Comparison of ENCODE assay signal across 1 cellular context in the genomic region with DNA sequence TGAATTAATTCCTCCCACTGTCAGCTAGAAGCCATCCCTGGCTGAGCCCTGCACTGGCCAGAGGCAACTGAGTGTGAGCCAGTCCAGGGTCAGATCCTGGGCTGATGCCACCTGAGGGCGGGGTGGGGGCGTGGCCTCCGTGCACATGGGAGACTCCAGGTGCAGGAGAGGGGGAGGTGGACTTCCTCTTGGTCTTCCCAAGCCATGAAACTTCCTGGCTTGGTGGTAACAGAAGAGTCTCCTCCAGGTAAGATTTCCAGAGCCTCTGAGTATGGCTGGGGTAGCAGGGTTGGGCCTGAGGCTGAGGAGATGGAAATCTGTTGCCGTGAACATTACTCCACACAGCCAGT.
TF ChIP-seq lines count a peak whose summit lies in the region.

No MANE protein-coding gene starts in this region.

TF ChIP-seq in HepG2, 621 proteins besides CTCF, POLR2A, EP300 and RAD21 (continued from another document and continues in another):
- TF ChIP-seq, protein P1, sequence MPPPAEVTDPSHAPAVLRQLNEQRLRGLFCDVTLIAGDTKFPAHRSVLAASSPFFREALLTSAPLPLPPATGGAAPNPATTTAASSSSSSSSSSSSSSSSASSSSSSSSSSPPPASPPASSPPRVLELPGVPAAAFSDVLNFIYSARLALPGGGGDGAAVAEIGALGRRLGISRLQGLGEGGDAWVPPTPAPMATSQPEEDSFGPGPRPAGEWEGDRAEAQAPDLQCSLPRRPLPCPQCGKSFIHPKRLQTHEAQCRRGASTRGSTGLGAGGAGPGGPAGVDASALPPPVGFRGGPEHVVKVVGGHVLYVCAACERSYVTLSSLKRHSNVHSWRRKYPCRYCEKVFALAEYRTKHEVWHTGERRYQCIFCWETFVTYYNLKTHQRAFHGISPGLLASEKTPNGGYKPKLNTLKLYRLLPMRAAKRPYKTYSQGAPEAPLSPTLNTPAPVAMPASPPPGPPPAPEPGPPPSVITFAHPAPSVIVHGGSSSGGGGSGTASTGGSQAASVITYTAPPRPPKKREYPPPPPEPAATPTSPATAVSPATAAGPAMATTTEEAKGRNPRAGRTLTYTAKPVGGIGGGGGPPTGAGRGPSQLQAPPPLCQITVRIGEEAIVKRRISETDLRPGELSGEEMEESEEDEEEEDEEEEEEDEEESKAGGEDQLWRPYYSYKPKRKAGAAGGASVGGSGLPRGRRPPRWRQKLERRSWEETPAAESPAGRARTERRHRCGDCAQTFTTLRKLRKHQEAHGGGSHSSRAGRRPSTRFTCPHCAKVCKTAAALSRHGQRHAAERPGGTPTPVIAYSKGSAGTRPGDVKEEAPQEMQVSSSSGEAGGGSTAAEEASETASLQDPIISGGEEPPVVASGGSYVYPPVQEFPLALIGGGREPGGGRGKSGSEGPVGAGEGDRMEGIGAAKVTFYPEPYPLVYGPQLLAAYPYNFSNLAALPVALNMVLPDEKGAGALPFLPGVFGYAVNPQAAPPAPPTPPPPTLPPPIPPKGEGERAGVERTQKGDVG (CRISPR knock-in tag; IDR thresholded peaks at IDR 0.05; ENCODE audit: borderline replicate concordance), result no peak
- TF ChIP-seq, protein P2, sequence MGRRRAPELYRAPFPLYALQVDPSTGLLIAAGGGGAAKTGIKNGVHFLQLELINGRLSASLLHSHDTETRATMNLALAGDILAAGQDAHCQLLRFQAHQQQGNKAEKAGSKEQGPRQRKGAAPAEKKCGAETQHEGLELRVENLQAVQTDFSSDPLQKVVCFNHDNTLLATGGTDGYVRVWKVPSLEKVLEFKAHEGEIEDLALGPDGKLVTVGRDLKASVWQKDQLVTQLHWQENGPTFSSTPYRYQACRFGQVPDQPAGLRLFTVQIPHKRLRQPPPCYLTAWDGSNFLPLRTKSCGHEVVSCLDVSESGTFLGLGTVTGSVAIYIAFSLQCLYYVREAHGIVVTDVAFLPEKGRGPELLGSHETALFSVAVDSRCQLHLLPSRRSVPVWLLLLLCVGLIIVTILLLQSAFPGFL (CRISPR knock-in tag; IDR thresholded peaks at IDR 0.05), result no peak
- TF ChIP-seq, protein P3, sequence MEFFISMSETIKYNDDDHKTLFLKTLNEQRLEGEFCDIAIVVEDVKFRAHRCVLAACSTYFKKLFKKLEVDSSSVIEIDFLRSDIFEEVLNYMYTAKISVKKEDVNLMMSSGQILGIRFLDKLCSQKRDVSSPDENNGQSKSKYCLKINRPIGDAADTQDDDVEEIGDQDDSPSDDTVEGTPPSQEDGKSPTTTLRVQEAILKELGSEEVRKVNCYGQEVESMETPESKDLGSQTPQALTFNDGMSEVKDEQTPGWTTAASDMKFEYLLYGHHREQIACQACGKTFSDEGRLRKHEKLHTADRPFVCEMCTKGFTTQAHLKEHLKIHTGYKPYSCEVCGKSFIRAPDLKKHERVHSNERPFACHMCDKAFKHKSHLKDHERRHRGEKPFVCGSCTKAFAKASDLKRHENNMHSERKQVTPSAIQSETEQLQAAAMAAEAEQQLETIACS (CRISPR knock-in tag; IDR thresholded peaks at IDR 0.05), result peak; percentile 7; the same call in 1 of the 2 replicates
- TF ChIP-seq ZNF879 (CRISPR knock-in tag; IDR thresholded peaks at IDR 0.05) (no peak), SP5 (CRISPR knock-in tag; IDR thresholded peaks at IDR 0.05; ENCODE audit: borderline replicate concordance, low read depth) (no peak), MYC (CRISPR knock-in tag; IDR thresholded peaks at IDR 0.05; ENCODE audit: borderline replicate concordance) (0 out of 2 replicates have a peak, but pooled peaks have one; percentile 34), SCMH1 (CRISPR knock-in tag; IDR thresholded peaks at IDR 0.05; ENCODE audit: borderline replicate concordance) (no peak), CC2D1A (CRISPR knock-in tag; IDR thresholded peaks at IDR 0.05) (no peak), RBM39 (IDR thresholded peaks at IDR 0.05; ENCODE audit: low read depth, low read length, poor library complexity, severe bottlenecking) (no peak), NFKBIZ (CRISPR knock-in tag; IDR thresholded peaks at IDR 0.05) (no peak; the same call in 1 of the 2 replicates), ZFAT (CRISPR knock-in tag; conservative IDR thresholded peaks at IDR 0.05) (no peak), KDM1A (CRISPR knock-in tag; IDR thresholded peaks at IDR 0.05) (no peak), TOPORS (CRISPR knock-in tag; IDR thresholded peaks at IDR 0.05) (no peak), ZNF430 (CRISPR knock-in tag; IDR thresholded peaks at IDR 0.05) (no peak), ZNF138 (CRISPR knock-in tag; IDR thresholded peaks at IDR 0.05; ENCODE audit: low read depth) (no peak), KMT2A (CRISPR knock-in tag; IDR thresholded peaks at IDR 0.05) (0 out of 2 replicates have a peak, but pooled peaks have one; percentile 17), HNRNPLL (IDR thresholded peaks at IDR 0.05; ENCODE audit: low read depth, low read length, poor library complexity, severe bottlenecking) (no peak), AGO1 (IDR thresholded peaks at IDR 0.05; ENCODE audit: low read depth, low read length, poor library complexity, severe bottlenecking) (no peak), HDAC2 (CRISPR knock-in tag; IDR thresholded peaks at IDR 0.05) (no peak), ZNF619 (CRISPR knock-in tag; IDR thresholded peaks at IDR 0.05) (no peak), HOXA9 (CRISPR knock-in tag; IDR thresholded peaks at IDR 0.05; ENCODE audit: borderline replicate concordance) (no peak)
- TF ChIP-seq, protein P4, sequence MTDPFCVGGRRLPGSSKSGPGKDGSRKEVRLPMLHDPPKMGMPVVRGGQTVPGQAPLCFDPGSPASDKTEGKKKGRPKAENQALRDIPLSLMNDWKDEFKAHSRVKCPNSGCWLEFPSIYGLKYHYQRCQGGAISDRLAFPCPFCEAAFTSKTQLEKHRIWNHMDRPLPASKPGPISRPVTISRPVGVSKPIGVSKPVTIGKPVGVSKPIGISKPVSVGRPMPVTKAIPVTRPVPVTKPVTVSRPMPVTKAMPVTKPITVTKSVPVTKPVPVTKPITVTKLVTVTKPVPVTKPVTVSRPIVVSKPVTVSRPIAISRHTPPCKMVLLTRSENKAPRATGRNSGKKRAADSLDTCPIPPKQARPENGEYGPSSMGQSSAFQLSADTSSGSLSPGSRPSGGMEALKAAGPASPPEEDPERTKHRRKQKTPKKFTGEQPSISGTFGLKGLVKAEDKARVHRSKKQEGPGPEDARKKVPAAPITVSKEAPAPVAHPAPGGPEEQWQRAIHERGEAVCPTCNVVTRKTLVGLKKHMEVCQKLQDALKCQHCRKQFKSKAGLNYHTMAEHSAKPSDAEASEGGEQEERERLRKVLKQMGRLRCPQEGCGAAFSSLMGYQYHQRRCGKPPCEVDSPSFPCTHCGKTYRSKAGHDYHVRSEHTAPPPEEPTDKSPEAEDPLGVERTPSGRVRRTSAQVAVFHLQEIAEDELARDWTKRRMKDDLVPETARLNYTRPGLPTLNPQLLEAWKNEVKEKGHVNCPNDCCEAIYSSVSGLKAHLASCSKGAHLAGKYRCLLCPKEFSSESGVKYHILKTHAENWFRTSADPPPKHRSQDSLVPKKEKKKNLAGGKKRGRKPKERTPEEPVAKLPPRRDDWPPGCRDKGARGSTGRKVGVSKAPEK (CRISPR knock-in tag; IDR thresholded peaks at IDR 0.05; ENCODE audit: borderline replicate concordance), result peak; percentile 18; the same call in 1 of the 2 replicates
- TF ChIP-seq, protein P5, sequence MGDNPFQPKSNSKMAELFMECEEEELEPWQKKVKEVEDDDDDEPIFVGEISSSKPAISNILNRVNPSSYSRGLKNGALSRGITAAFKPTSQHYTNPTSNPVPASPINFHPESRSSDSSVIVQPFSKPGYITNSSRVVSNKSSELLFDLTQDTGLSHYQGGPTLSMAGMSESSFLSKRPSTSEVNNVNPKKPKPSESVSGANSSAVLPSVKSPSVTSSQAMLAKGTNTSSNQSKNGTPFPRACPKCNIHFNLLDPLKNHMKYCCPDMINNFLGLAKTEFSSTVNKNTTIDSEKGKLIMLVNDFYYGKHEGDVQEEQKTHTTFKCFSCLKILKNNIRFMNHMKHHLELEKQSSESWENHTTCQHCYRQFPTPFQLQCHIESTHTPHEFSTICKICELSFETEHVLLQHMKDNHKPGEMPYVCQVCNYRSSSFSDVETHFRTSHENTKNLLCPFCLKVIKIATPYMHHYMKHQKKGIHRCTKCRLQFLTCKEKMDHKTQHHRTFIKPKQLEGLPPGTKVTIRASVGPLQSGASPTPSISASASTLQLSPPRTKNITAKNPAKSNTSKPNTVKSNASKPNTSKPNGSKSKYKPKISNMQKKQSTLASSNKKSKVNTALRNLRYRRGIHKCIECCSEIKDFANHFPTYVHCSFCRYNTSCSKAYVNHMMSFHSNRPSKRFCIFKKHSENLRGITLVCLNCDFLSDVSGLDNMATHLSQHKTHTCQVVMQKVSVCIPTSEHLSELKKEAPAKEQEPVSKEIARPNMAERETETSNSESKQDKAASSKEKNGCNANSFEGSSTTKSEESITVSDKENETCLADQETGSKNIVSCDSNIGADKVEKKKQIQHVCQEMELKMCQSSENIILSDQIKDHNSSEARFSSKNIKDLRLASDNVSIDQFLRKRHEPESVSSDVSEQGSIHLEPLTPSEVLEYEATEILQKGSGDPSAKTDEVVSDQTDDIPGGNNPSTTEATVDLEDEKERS (CRISPR knock-in tag; IDR thresholded peaks at IDR 0.05), result no peak
- TF ChIP-seq, protein P6, sequence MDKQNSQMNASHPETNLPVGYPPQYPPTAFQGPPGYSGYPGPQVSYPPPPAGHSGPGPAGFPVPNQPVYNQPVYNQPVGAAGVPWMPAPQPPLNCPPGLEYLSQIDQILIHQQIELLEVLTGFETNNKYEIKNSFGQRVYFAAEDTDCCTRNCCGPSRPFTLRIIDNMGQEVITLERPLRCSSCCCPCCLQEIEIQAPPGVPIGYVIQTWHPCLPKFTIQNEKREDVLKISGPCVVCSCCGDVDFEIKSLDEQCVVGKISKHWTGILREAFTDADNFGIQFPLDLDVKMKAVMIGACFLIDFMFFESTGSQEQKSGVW (CRISPR knock-in tag; IDR thresholded peaks at IDR 0.05; ENCODE audit: borderline replicate concordance), result no peak
- TF ChIP-seq, protein P7, sequence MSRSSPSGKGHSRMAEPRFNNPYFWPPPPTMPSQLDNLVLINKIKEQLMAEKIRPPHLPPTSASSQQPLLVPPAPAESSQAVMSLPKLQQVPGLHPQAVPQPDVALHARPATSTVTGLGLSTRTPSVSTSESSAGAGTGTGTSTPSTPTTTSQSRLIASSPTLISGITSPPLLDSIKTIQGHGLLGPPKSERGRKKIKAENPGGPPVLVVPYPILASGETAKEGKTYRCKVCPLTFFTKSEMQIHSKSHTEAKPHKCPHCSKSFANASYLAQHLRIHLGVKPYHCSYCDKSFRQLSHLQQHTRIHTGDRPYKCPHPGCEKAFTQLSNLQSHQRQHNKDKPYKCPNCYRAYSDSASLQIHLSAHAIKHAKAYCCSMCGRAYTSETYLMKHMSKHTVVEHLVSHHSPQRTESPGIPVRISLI (CRISPR knock-in tag; IDR thresholded peaks at IDR 0.05; ENCODE audit: borderline replicate concordance), result no peak
- TF ChIP-seq, protein P8, sequence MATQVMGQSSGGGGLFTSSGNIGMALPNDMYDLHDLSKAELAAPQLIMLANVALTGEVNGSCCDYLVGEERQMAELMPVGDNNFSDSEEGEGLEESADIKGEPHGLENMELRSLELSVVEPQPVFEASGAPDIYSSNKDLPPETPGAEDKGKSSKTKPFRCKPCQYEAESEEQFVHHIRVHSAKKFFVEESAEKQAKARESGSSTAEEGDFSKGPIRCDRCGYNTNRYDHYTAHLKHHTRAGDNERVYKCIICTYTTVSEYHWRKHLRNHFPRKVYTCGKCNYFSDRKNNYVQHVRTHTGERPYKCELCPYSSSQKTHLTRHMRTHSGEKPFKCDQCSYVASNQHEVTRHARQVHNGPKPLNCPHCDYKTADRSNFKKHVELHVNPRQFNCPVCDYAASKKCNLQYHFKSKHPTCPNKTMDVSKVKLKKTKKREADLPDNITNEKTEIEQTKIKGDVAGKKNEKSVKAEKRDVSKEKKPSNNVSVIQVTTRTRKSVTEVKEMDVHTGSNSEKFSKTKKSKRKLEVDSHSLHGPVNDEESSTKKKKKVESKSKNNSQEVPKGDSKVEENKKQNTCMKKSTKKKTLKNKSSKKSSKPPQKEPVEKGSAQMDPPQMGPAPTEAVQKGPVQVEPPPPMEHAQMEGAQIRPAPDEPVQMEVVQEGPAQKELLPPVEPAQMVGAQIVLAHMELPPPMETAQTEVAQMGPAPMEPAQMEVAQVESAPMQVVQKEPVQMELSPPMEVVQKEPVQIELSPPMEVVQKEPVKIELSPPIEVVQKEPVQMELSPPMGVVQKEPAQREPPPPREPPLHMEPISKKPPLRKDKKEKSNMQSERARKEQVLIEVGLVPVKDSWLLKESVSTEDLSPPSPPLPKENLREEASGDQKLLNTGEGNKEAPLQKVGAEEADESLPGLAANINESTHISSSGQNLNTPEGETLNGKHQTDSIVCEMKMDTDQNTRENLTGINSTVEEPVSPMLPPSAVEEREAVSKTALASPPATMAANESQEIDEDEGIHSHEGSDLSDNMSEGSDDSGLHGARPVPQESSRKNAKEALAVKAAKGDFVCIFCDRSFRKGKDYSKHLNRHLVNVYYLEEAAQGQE (IDR thresholded peaks at IDR 0.05; ENCODE audit: borderline replicate concordance in 1 of 2, low read depth in 1 of 2, low read length in 2 of 2), result no peak
- TF ChIP-seq, protein P9, sequence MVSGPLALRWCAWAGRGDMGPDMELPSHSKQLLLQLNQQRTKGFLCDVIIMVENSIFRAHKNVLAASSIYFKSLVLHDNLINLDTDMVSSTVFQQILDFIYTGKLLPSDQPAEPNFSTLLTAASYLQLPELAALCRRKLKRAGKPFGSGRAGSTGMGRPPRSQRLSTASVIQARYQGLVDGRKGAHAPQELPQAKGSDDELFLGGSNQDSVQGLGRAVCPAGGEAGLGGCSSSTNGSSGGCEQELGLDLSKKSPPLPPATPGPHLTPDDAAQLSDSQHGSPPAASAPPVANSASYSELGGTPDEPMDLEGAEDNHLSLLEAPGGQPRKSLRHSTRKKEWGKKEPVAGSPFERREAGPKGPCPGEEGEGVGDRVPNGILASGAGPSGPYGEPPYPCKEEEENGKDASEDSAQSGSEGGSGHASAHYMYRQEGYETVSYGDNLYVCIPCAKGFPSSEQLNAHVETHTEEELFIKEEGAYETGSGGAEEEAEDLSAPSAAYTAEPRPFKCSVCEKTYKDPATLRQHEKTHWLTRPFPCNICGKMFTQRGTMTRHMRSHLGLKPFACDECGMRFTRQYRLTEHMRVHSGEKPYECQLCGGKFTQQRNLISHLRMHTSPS (CRISPR knock-in tag; IDR thresholded peaks at IDR 0.05; ENCODE audit: low read depth), result no peak
